1 cellular context compared by ENCODE assay signal in genomic region chr14:103408491-103409155, GRCh38.
TF ChIP-seq lines count a peak whose summit lies in the region.

No MANE protein-coding gene starts in this region.

TF ChIP-seq in K562, 482 proteins besides CTCF, POLR2A, EP300 and RAD21 (continued from another document):
- TF ChIP-seq PKNOX1 (IDR thresholded peaks at IDR 0.05): no peak
- no peak for TF ChIP-seq RCOR1 (IDR thresholded peaks at IDR 0.05; ENCODE audit: borderline replicate concordance in 1 of 2, low read depth in 2 of 2, low read length in 2 of 2)
- no peak for TF ChIP-seq SOX6 (IDR thresholded peaks at IDR 0.05)
- no peak for TF ChIP-seq THAP7 (CRISPR knock-in tag; IDR thresholded peaks at IDR 0.05)
- no peak for TF ChIP-seq ZSCAN29 (IDR thresholded peaks at IDR 0.05)
- peak; percentile 13; the same call in 1 of the 2 replicates for TF ChIP-seq NFIC (IDR thresholded peaks at IDR 0.05)
- TF ChIP-seq FOXK2 (conservative IDR thresholded peaks at IDR 0.05 in 1 of 2, IDR thresholded peaks at IDR 0.05 in 1 of 2; ENCODE audit: low read depth in 2 of 2): 0 out of 4 replicates have a peak, but pooled peaks of 1 of the 2 experiments have one; percentile 25
- no peak for TF ChIP-seq CBX3 (IDR thresholded peaks at IDR 0.05; ENCODE audit: borderline replicate concordance in 1 of 2, low read length in 2 of 2)
